In the genomic region with DNA sequence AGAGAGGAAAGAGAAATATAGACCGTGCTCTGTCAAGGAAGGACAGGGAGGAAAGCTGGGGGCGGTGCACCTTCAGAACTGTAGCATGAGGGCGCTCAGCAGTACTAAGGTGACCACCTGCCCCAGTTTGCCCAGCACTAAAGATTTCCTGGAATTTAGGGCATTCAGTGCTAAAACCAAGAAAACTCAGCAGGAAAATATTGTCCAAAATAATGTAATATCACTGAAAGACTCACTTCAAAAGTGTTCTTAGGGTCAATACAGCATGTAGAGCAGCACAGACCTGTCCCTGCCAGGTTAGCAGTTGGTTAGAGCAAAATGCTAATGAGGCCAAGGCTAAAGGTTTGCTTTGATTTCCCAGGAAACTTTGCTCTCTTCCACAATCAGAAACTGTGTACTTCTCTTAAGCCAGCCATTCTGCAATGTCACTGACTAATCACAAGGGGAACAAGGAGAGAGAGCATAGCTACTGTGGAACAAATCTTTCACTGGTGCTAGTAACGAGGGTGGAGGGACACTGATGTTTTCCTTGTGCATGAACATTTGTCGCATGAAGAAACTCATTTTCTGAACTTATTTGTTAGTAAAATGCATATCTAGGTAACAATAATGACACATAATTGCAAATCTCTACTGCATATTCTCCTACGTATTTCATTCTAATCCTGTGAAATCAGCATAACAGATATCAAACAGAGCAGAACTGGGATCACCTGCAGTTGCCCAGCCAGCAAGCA, we compare ENCODE assay signal across 1 cellular context.
TF ChIP-seq lines count a peak whose summit lies in the region.

No MANE protein-coding gene starts in this region.

TF ChIP-seq in GM23338, 12 proteins besides CTCF, POLR2A, EP300 and RAD21 (continued from another document):
- TF ChIP-seq, protein P1, sequence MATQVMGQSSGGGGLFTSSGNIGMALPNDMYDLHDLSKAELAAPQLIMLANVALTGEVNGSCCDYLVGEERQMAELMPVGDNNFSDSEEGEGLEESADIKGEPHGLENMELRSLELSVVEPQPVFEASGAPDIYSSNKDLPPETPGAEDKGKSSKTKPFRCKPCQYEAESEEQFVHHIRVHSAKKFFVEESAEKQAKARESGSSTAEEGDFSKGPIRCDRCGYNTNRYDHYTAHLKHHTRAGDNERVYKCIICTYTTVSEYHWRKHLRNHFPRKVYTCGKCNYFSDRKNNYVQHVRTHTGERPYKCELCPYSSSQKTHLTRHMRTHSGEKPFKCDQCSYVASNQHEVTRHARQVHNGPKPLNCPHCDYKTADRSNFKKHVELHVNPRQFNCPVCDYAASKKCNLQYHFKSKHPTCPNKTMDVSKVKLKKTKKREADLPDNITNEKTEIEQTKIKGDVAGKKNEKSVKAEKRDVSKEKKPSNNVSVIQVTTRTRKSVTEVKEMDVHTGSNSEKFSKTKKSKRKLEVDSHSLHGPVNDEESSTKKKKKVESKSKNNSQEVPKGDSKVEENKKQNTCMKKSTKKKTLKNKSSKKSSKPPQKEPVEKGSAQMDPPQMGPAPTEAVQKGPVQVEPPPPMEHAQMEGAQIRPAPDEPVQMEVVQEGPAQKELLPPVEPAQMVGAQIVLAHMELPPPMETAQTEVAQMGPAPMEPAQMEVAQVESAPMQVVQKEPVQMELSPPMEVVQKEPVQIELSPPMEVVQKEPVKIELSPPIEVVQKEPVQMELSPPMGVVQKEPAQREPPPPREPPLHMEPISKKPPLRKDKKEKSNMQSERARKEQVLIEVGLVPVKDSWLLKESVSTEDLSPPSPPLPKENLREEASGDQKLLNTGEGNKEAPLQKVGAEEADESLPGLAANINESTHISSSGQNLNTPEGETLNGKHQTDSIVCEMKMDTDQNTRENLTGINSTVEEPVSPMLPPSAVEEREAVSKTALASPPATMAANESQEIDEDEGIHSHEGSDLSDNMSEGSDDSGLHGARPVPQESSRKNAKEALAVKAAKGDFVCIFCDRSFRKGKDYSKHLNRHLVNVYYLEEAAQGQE (IDR thresholded peaks at IDR 0.05; ENCODE audit: unreplicated experiment) = no peak
- no peak for TF ChIP-seq ZNF331 (CRISPR knock-in tag; IDR thresholded peaks at IDR 0.05; ENCODE audit: low read depth)
- no peak for TF ChIP-seq JUNB (IDR thresholded peaks at IDR 0.05; ENCODE audit: unreplicated experiment)
- TF ChIP-seq STAT1 (IDR thresholded peaks at IDR 0.05; ENCODE audit: unreplicated experiment) = no peak
- no peak for TF ChIP-seq EZH2 (IDR thresholded peaks at IDR 0.05; ENCODE audit: low read depth, unreplicated experiment)
- TF ChIP-seq NANOG (IDR thresholded peaks at IDR 0.05; ENCODE audit: borderline replicate concordance) = no peak
- TF ChIP-seq EZH2phosphoT487 (IDR thresholded peaks at IDR 0.05; ENCODE audit: unreplicated experiment) = no peak
- TF ChIP-seq ZNF462 (CRISPR knock-in tag; IDR thresholded peaks at IDR 0.05) = no peak
- TF ChIP-seq POLR2AphosphoS5 (IDR thresholded peaks at IDR 0.05; ENCODE audit: low read depth) = no peak
- no peak for TF ChIP-seq CREB1 (CRISPR knock-in tag; IDR thresholded peaks at IDR 0.05; ENCODE audit: low read depth)
